In genomic region chr12:56257071-56257470, GRCh38 we compare ENCODE assay signal across 1 cellular context.
TF ChIP-seq lines count a peak whose summit lies in the region.

No MANE protein-coding gene starts in this region.

TF ChIP-seq in GM12878, 131 proteins besides CTCF, POLR2A, EP300 and RAD21:
- TF ChIP-seq CREM (IDR thresholded peaks at IDR 0.05; ENCODE audit: low read depth) (no peak), NR2F1 (conservative IDR thresholded peaks at IDR 0.05) (no peak), TCF3 (IDR thresholded peaks at IDR 0.05; ENCODE audit: borderline replicate concordance, insufficient read depth, low read depth, low read length) (no peak), ETV6 (conservative IDR thresholded peaks at IDR 0.05 in 1 of 2, IDR thresholded peaks at IDR 0.05 in 1 of 2; ENCODE audit: borderline replicate concordance in 1 of 2, low read depth in 1 of 2) (no peak), SMC3 (IDR thresholded peaks at IDR 0.05; ENCODE audit: borderline replicate concordance, low read length) (no peak), EED (IDR thresholded peaks at IDR 0.05; ENCODE audit: low read depth) (no peak), ZZZ3 (IDR thresholded peaks at IDR 0.05; ENCODE audit: control insufficient read depth, insufficient read length, low read depth) (no peak), SIX5 (IDR thresholded peaks at IDR 0.05; ENCODE audit: low read depth, low read length, severe bottlenecking) (no peak), BRCA1 (IDR thresholded peaks at IDR 0.05; ENCODE audit: low read depth, low read length) (no peak), CHD2 (IDR thresholded peaks at IDR 0.05; ENCODE audit: borderline replicate concordance, low read depth, low read length) (no peak), CHD1 (IDR thresholded peaks at IDR 0.05; ENCODE audit: low read depth, low read length) (no peak), RB1 (IDR thresholded peaks at IDR 0.05; ENCODE audit: borderline replicate concordance) (no peak), SMAD1 (IDR thresholded peaks at IDR 0.05; ENCODE audit: low read depth, partially characterized antibody) (no peak), POLR2AphosphoS2 (IDR thresholded peaks at IDR 0.05; ENCODE audit: low read depth, low read length) (no peak), BACH1 (IDR thresholded peaks at IDR 0.05; ENCODE audit: borderline replicate concordance) (no peak), STAT3 (IDR thresholded peaks at IDR 0.05; ENCODE audit: low read depth, low read length) (no peak), RAD51 (IDR thresholded peaks at IDR 0.05) (no peak), MEF2B (IDR thresholded peaks at IDR 0.05; ENCODE audit: partially characterized antibody, poor library complexity, severe bottlenecking) (no peak), PML (IDR thresholded peaks at IDR 0.05; ENCODE audit: low read length) (no peak), EZH2 (IDR thresholded peaks at IDR 0.05; ENCODE audit: borderline replicate concordance, control insufficient read depth, low read depth, low read length) (no peak)
